8 cellular contexts compared by ENCODE assay signal in the genomic region with DNA sequence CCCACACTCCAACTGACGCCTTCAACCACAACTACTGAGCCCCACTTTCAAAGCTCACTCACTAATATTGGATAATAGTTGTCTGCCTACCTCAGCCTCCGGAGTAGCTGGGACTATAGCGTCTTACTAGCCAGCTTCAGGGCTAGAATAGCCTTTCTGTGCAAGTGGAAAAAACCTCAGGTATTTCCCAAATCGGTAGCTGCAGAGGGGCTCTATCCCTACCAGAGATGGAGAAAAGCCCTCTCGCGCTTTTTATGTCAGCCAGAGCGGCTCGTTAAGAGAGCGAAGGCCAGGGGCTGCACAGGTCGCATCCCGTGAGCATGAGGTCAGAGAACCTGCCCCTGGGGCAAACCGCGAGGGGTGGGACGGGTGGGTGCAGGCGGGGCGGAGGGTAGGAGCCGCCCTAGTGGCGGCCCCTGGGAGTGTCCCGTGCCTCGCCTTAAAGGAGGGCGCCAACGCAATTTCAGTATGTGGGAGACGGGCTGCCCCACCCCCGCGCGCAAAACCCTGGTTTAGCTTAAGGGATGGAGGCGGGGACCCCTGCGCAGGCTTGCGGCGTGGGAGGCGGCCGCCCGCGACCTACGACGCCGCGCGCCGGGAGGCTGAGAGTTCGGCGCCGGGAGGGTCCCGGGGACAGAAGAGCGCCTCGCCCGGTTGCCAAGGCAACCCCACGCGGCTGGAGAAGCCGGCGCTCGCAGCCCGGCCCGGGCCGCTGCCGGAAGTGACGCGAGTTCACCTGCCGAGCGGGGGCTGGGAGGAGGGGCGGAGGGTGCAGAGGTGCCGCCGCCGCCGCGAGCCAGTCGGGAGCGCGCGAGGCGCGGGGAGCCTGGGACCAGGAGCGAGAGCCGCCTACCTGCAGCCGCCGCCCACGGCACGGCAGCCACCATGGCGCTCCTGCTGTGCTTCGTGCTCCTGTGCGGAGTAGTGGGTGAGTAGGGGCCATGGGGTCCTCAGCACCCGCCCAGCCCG. TPM values are rescaled to one million over a fixed set of nuclear protein-coding genes. Genes with fewer than 3 reads are reported as not detected.
A peak's percentile ranks its signal among the peaks of the same experiment; 100 is the strongest.
DNase-seq lines count a peak whose midpoint lies in the region; ATAC-seq, FAIRE-seq and TF ChIP-seq lines count a peak whose summit lies in the region.

TSS of gene CXADR (plus strand) at position 799 of the 969 bp plus-strand sequence. CDS start at position 886, 87 bp downstream.

- H3K4ac ChIP-seq in H1 (replicated peaks; ENCODE audit: insufficient read length, low read depth, low read length): peak within 1 kb of the TSS; percentile 78

- peak within 1 kb of the TSS; percentile 68; the same call in 1 of the 2 replicates for H2BK12ac ChIP-seq in H1 (ENCODE audit: low read depth, low read length)

- H3K23ac ChIP-seq in H1 (ENCODE audit: insufficient read length): no peak within 1 kb of the TSS

- peak within 1 kb of the TSS; percentile 68 for H2BK120ac ChIP-seq in H1 (replicated peaks; ENCODE audit: low read depth, low read length)

- DNase-seq in A172 (ENCODE audit: low spot score) (peak; percentile 30), NCI-H446 treated with DMSO at 0.1 percent for 48 hours (lab: John Stamatoyannopoulos, UW) (peak; percentile 87), H1 (ENCODE audit: low read depth in 1 of 2, low spot score in 2 of 2) (peak; percentile 59 to 94), midbrain (lab: John Stamatoyannopoulos, UW) (peak; percentile 67)
- peak; percentile 88 for DNase-seq in activated CD8-positive, alpha-beta memory T cell treated with anti-CD3 and anti-CD28 coated beads for 24 hours
- peak; percentile 60 to 63 for DNase-seq in stimulated activated CD8-positive, alpha-beta memory T cell treated with anti-CD3 and anti-CD28 coated beads, Interleukin-2, amount 100 ng/mL, for 48 hours (ENCODE audit: low read depth in 2 of 2)

- peak within 1 kb of the TSS; percentile 89 to 96 (median 94) for H3K9ac ChIP-seq in H1 (replicated peaks in 1 of 4; ENCODE audit: extremely low read depth in 1 of 4, low read depth in 3 of 4, low read length in 3 of 4)

- TF ChIP-seq EP300 in H1 (IDR thresholded peaks at IDR 0.05; ENCODE audit: borderline replicate concordance in 1 of 2, low read depth in 2 of 2, low read length in 2 of 2): peak; percentile 41 to 62; a peak in 2 of 3 replicates

- CTCF ChIA-PET in H1 (lab: Charles Lee; ENCODE audit: partially characterized antibody): interaction anchor here (0.8 to 2.7 kb wide), 15 partner anchors 9 to 126 kb away, joined by 3 to 17 read pairs (median 5); no protein-coding TSS in a partner anchor

- peak within 1 kb of the TSS; percentile 99 for H4K8ac ChIP-seq in H1 (ENCODE audit: extremely low read depth, insufficient read depth, low read length)

- peak within 1 kb of the TSS; percentile 92 for H4K91ac ChIP-seq in H1 (replicated peaks; ENCODE audit: insufficient read length, low read length)

- peak within 1 kb of the TSS; percentile 82 for H3K56ac ChIP-seq in H1 (replicated peaks; ENCODE audit: insufficient read length, low read depth, low read length)

- peak; percentile 51 to 71 (median 57) for TF ChIP-seq CTCF in H1 (IDR thresholded peaks at IDR 0.05; ENCODE audit: control extremely low read depth in 1 of 3, insufficient read depth in 1 of 3, low read depth in 1 of 3, low read length in 3 of 3)

- peak within 1 kb of the TSS; percentile 95 for H3K27ac ChIP-seq in H1 (ENCODE audit: low read depth, low read length)

- peaks cover 29 to 43% of the 10 kb centered on the region in 2 experiments for H3K79me2 ChIP-seq in H1 (ENCODE audit: control insufficient read depth in 1 of 2, insufficient read depth in 2 of 2, low read length in 2 of 2)

- H2BK20ac ChIP-seq in H1 (ENCODE audit: low read length): no peak within 1 kb of the TSS

- peaks cover 0 to 6% (median 0%) of the 10 kb centered on the region in 4 experiments; a peak in 2 of 8 replicates for H3K36me3 ChIP-seq in H1 (ENCODE audit: control insufficient read depth in 2 of 4, insufficient read depth in 4 of 4, low read length in 3 of 4)

- peak within 1 kb of the TSS; percentile 50 for H3K14ac ChIP-seq in H1 (ENCODE audit: insufficient read length)

- H2AFZ ChIP-seq in H1 (ENCODE audit: low read length): peak within 1 kb of the TSS; percentile 83

- ATAC-seq in GM18868 (IDR thresholded peaks at IDR 0.05; ENCODE audit: unreplicated experiment) (peak; percentile 95), HG03159 (IDR thresholded peaks at IDR 0.05; ENCODE audit: unreplicated experiment) (peak; percentile 80)

- H4K5ac ChIP-seq in H1 (ENCODE audit: insufficient read length, low read depth, low read length): peak within 1 kb of the TSS; percentile 99

- peak within 1 kb of the TSS; percentile 98 for H2BK5ac ChIP-seq in H1 (ENCODE audit: low read depth, low read length)

- 0 out of 2 replicates have a peak, but pooled peaks cover 2% of the 10 kb centered on the region for H3K79me1 ChIP-seq in H1 (ENCODE audit: low read depth, low read length)

- H4K20me1 ChIP-seq in H1 (replicated peaks in 1 of 2; ENCODE audit: control insufficient read depth in 1 of 2, insufficient read depth in 2 of 2, low read length in 2 of 2): peaks cover 12 to 13% of the 10 kb centered on the region in 2 experiments

- WGBS in H1 (ENCODE audit: extremely low coverage in 1 of 2, insufficient coverage in 1 of 2, insufficient read length in 1 of 2, insufficient replicate concordance in 2 of 2, low coverage in 1 of 2, low lambda C conversion rate in 2 of 2, missing lambda C conversion rate in 1 of 2), 2 experiments: 1% methylated on average over 32 of the region's 83 CpGs; no CpG with 5 or more reads in 1 of the 2 experiments

- peak within 1 kb of the TSS; percentile 93 for H3K18ac ChIP-seq in H1 (ENCODE audit: extremely low read depth, low read length)

- TF ChIP-seq POLR2A in H1 (IDR thresholded peaks at IDR 0.05; ENCODE audit: control extremely low read depth in 1 of 2, low read depth in 2 of 2, low read length in 2 of 2): peak; percentile 81 to 93

- peak within 1 kb of the TSS; percentile 85 to 100 (median 96) for H3K4me3 ChIP-seq in H1 (ENCODE audit: extremely low read depth in 1 of 4, insufficient read depth in 2 of 4, low read depth in 3 of 4, low read length in 4 of 4)

- H3K4me2 ChIP-seq in H1 (ENCODE audit: insufficient read depth in 1 of 2, low read depth in 2 of 2, low read length in 2 of 2): peak within 1 kb of the TSS; percentile 78 to 82

- H3K27me3 ChIP-seq in H1 (replicated peaks in 1 of 4; ENCODE audit: control insufficient read depth in 3 of 4, extremely low read depth in 1 of 4, insufficient read depth in 3 of 4, low read length in 3 of 4): no peaks in the 10 kb centered on the region

- peak within 1 kb of the TSS; percentile 61; the same call in 1 of the 2 replicates for H2BK15ac ChIP-seq in H1 (ENCODE audit: low read length)

- H3K4me1 ChIP-seq in H1 (replicated peaks in 1 of 4; ENCODE audit: control insufficient read depth in 3 of 4, insufficient read depth in 4 of 4, low read length in 3 of 4): peaks cover 2 to 13% (median 11%) of the 10 kb centered on the region in 4 experiments

- POLR2A ChIA-PET in H1 (lab: Charles Lee; ENCODE audit: partially characterized antibody): interaction anchor here (0.9 to 12.6 kb wide), 13 partner anchors 8 to 155 kb away, joined by 3 to 144 read pairs (median 5); no protein-coding TSS in a partner anchor

- peak; percentile 36 to 40; a peak in 3 of 4 replicates for TF ChIP-seq RAD21 in H1 (IDR thresholded peaks at IDR 0.05 in 1 of 2, conservative IDR thresholded peaks at IDR 0.05 in 1 of 2; ENCODE audit: low read depth in 2 of 2, low read length in 2 of 2)

- no peaks in the 10 kb centered on the region for H3K9me3 ChIP-seq in H1 (ENCODE audit: insufficient read depth in 2 of 2, low read depth in 1 of 2, low read length in 1 of 2)

- peak; percentile 52 for FAIRE-seq in H1 (lab: Jason Lieb, UNC)

- peaks cover 9% of the 10 kb centered on the region for H3K23me2 ChIP-seq in H1 (ENCODE audit: low read depth, low read length)

- H2AK5ac ChIP-seq in H1 (ENCODE audit: low read depth, low read length): no peak within 1 kb of the TSS; the same call in 1 of the 2 replicates

TF ChIP-seq in H1, 55 proteins besides CTCF, POLR2A, EP300 and RAD21 (continues in another document):
- TF ChIP-seq ASH2L (IDR thresholded peaks at IDR 0.05; ENCODE audit: low read length): peak; percentile 40
- TF ChIP-seq CBX5 (IDR thresholded peaks at IDR 0.05; ENCODE audit: low read depth, low read length): no peak
- TF ChIP-seq ZNF274 (IDR thresholded peaks at IDR 0.05; ENCODE audit: borderline replicate concordance, extremely low read depth, low read length): no peak
- no peak for TF ChIP-seq NRF1 (IDR thresholded peaks at IDR 0.05; ENCODE audit: low read depth, low read length)
- TF ChIP-seq POLR2AphosphoS5 (IDR thresholded peaks at IDR 0.05; ENCODE audit: low read depth, low read length): peak; percentile 95
- TF ChIP-seq, protein P1, sequence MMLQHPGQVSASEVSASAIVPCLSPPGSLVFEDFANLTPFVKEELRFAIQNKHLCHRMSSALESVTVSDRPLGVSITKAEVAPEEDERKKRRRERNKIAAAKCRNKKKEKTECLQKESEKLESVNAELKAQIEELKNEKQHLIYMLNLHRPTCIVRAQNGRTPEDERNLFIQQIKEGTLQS (IDR thresholded peaks at IDR 0.05; ENCODE audit: insufficient read depth, low read depth, low read length): no peak
- no peak for TF ChIP-seq BRCA1 (IDR thresholded peaks at IDR 0.05; ENCODE audit: low read depth, low read length)
- no peak for TF ChIP-seq RFX5 (IDR thresholded peaks at IDR 0.05; ENCODE audit: borderline replicate concordance, low read depth, low read length)
- TF ChIP-seq GABPA (IDR thresholded peaks at IDR 0.05; ENCODE audit: borderline replicate concordance, insufficient read depth, low read length): peak; percentile 59; the same call in 1 of the 2 replicates
- TF ChIP-seq RBBP5 (IDR thresholded peaks at IDR 0.05; ENCODE audit: borderline replicate concordance, low read depth, low read length): no peak
- TF ChIP-seq CBX8 (IDR thresholded peaks at IDR 0.05; ENCODE audit: borderline replicate concordance, low read depth, low read length): no peak
- peak; percentile 71 for TF ChIP-seq KDM4A (IDR thresholded peaks at IDR 0.05; ENCODE audit: low read depth, low read length, severe bottlenecking)
- TF ChIP-seq TBP (IDR thresholded peaks at IDR 0.05; ENCODE audit: low read depth, low read length): peak; percentile 75
- TF ChIP-seq MAFK (IDR thresholded peaks at IDR 0.05; ENCODE audit: low read depth, low read length): no peak

RNA-seq across cellular contexts. Expression of gene CXADR, which starts in this region (rescaled TPM):
- 4.3 and 5.3 TPM in 2 replicates for total RNA-seq in A172 (2014; rRNA removed; shearing (Covaris generic))
- total RNA-seq in H1 (2021; fragmentation: NEBNext Ultra II Directional; extraction: Animal tissue kit (Norgen Biotek cat#: 25700)): 142 and 145 TPM in 2 replicates
- 37.2 and 45.6 TPM in 2 replicates for polyA plus RNA-seq in H1 (2011; rRNA removed)
- polyA plus RNA-seq in H1 (2011; cell fraction: cytosol; rRNA removed): 52.6 TPM
- 29.0 TPM for polyA plus RNA-seq in H1 (2011; cell fraction: nucleus; rRNA removed)
- 48.0 to 68.5 TPM (median 61.5 TPM) in 4 replicates for polyA plus RNA-seq in H1 (2012, experiment 1 of 2)
- polyA plus RNA-seq in H1 (2012, experiment 2 of 2): 4.4 TPM
- 156 TPM for polyA plus RNA-seq in H1 (2013, experiment 1 of 2)
- polyA plus RNA-seq in H1 (2013, experiment 2 of 2): 189 TPM
- 200 and 260 TPM in 2 replicates for polyA minus RNA-seq in H1 (2011; rRNA and poly(A)+ RNA removed)
- polyA minus RNA-seq in H1 (2011; cell fraction: cytosol; rRNA and poly(A)+ RNA removed): 126 TPM
- 113 TPM for polyA minus RNA-seq in H1 (2011; cell fraction: nucleus; rRNA and poly(A)+ RNA removed)

Comparison
In these comparisons a context has a peak if more than half of its experiments do, and no peak if none do; other contexts are left out.
1. Peak in every context shown above with its lines: DNase-seq, ATAC-seq, H3K4me3 ChIP-seq and H3K27ac ChIP-seq.
2. RNA of gene CXADR (total RNA-seq): 142 to 145 TPM in H1; 4.3 to 5.3 TPM in A172; every median in the first group is over 10 times any median in the second.
3. DNase-seq: peak in every context shown above with its lines; median percentile 88 in activated CD8-positive, alpha-beta memory T cell treated with anti-CD3 and anti-CD28 coated beads for 24 hours; 87 in NCI-H446 treated with DMSO at 0.1 percent for 48 hours; 76 in H1; 67 in midbrain; 62 in stimulated activated CD8-positive, alpha-beta memory T cell treated with anti-CD3 and anti-CD28 coated beads, Interleukin-2, amount 100 ng/mL, for 48 hours; 30 in A172.